17 cellular contexts compared by ENCODE assay signal in genomic region chr3:183517656-183518055, GRCh38. TPM values are rescaled to one million over a fixed set of nuclear protein-coding genes. Genes with fewer than 3 reads are reported as not detected.
DNase-seq lines count a peak whose midpoint lies in the region; ATAC-seq and TF ChIP-seq lines count a peak whose summit lies in the region.
"Had no signal": no experiment of that assay in that cellular context is flagged by ENCODE, and none has a peak within 500 bp of the region (broad histone marks: within the 10 kb centered on the region; RNA-seq: fewer than 3 reads in every experiment).

No MANE protein-coding gene starts in this region.

- no peak for ATAC-seq in T-cell (replicated peaks in 1 of 4)
- no peak for ATAC-seq in stimulated activated memory B cell treated with anti-CD40 and anti-IgM and Interleukin-4, amounts not matched to agents 10 μg/mL and 1 μg/mL and 100 μg/mL, for 72 hours
- no peak for ATAC-seq in GM18870 (IDR thresholded peaks at IDR 0.05; ENCODE audit: unreplicated experiment)
- ATAC-seq in HG02885 (IDR thresholded peaks at IDR 0.05; ENCODE audit: poor library complexity, unreplicated experiment): no peak

- H3K27ac Mint-ChIP-seq in activated naive CD4-positive, alpha-beta T cell treated with anti-CD3 and anti-CD28 coated beads for 36 hours: peak overlapping the region; percentile 78
- H3K27ac Mint-ChIP-seq in T-cell (peak overlapping the region; percentile 82 to 86), glutamatergic neuron (ENCODE audit: unreplicated experiment) (peak overlapping the region; percentile 3)
- peak overlapping the region; percentile 71 for H3K27ac Mint-ChIP-seq in stimulated activated memory B cell treated with anti-CD40 and anti-IgM and Interleukin-4, amounts not matched to agents 10 μg/mL and 1 μg/mL and 100 μg/mL, for 72 hours

- peaks cover 74% of the 10 kb centered on the region for H3K4me1 Mint-ChIP-seq in activated naive CD4-positive, alpha-beta T cell treated with anti-CD3 and anti-CD28 coated beads for 36 hours (ENCODE audit: low read depth)
- H3K4me1 Mint-ChIP-seq in T-cell: peaks cover 79 to 85% (median 84%) of the 10 kb centered on the region in 3 donors
- peaks cover 22% of the 10 kb centered on the region for H3K4me1 Mint-ChIP-seq in glutamatergic neuron (ENCODE audit: low read depth, unreplicated experiment)
- peaks cover 81% of the 10 kb centered on the region for H3K4me1 Mint-ChIP-seq in stimulated activated memory B cell treated with anti-CD40 and anti-IgM and Interleukin-4, amounts not matched to agents 10 μg/mL and 1 μg/mL and 100 μg/mL, for 72 hours

- CTCF ChIA-PET in activated naive CD4-positive, alpha-beta T cell treated with anti-CD3 and anti-CD28 coated beads for 36 hours (lab: Charles Lee): interaction anchor here (0.9 kb wide), 1 partner anchor 9 kb away, joined by 3 read pairs; no protein-coding TSS in a partner anchor
- CTCF ChIA-PET in T-cell (lab: Charles Lee): no interaction called here

- no peak for DNase-seq in activated naive CD4-positive, alpha-beta T cell treated with anti-CD3 and anti-CD28 coated beads for 36 hours
- no peak for DNase-seq in activated naive CD4-positive, alpha-beta T cell treated with Interleukin-2 at 50 U/mL for 16 hours
- DNase-seq in T-cell (no peak), glutamatergic neuron (no peak), pons (ENCODE audit: low spot score) (no peak)
- DNase-seq: activated CD4-positive, alpha-beta T cell treated with anti-CD3 and anti-CD28 coated beads for 48 hours; activated effector memory CD4-positive, alpha-beta T cell treated with anti-CD3 and anti-CD28 coated beads, Interleukin-2, amount 50 U/mL, for 16 hours; dorsolateral prefrontal cortex; esophagus squamous epithelium; kidney; midbrain; NCI-H774; ovary had no signal

- no peak overlapping the region for H3K4me3 Mint-ChIP-seq in activated naive CD4-positive, alpha-beta T cell treated with anti-CD3 and anti-CD28 coated beads for 36 hours
- H3K4me3 Mint-ChIP-seq in T-cell (peak overlapping the region in 1 of 3 donors; percentile 58), glutamatergic neuron (ENCODE audit: unreplicated experiment) (no peak overlapping the region)
- H3K4me3 Mint-ChIP-seq in stimulated activated memory B cell treated with anti-CD40 and anti-IgM and Interleukin-4, amounts not matched to agents 10 μg/mL and 1 μg/mL and 100 μg/mL, for 72 hours: no peak overlapping the region
- H3K4me3 Mint-ChIP-seq: brain had no signal

- TF ChIP-seq CTCF in glutamatergic neuron (IDR thresholded peaks at IDR 0.05; ENCODE audit: partially characterized antibody, unreplicated experiment): no peak

- H3K27me3 Mint-ChIP-seq in activated naive CD4-positive, alpha-beta T cell treated with anti-CD3 and anti-CD28 coated beads for 36 hours (ENCODE audit: low read depth): no peaks in the 10 kb centered on the region
- H3K27me3 Mint-ChIP-seq in T-cell (no peaks in the 10 kb centered on the region), glutamatergic neuron (ENCODE audit: unreplicated experiment) (peaks cover 6% of the 10 kb centered on the region)
- no peaks in the 10 kb centered on the region for H3K27me3 Mint-ChIP-seq in stimulated activated memory B cell treated with anti-CD40 and anti-IgM and Interleukin-4, amounts not matched to agents 10 μg/mL and 1 μg/mL and 100 μg/mL, for 72 hours
- H3K27me3 Mint-ChIP-seq: brain had no signal

- H3K36me3 Mint-ChIP-seq in activated naive CD4-positive, alpha-beta T cell treated with anti-CD3 and anti-CD28 coated beads for 36 hours (ENCODE audit: low read depth): peaks cover 42% of the 10 kb centered on the region
- peaks cover 47% of the 10 kb centered on the region for H3K36me3 Mint-ChIP-seq in T-cell
- peaks cover 6% of the 10 kb centered on the region for H3K36me3 Mint-ChIP-seq in glutamatergic neuron (ENCODE audit: unreplicated experiment)
- H3K36me3 Mint-ChIP-seq in stimulated activated memory B cell treated with anti-CD40 and anti-IgM and Interleukin-4, amounts not matched to agents 10 μg/mL and 1 μg/mL and 100 μg/mL, for 72 hours: peaks cover 46% of the 10 kb centered on the region
- H3K36me3 Mint-ChIP-seq: brain had no signal

- POLR2A ChIA-PET in T-cell (lab: Charles Lee): interaction anchor here in 1 of 2 donors (1.1 kb wide), 1 partner anchor 24 kb away, joined by 4 read pairs; no protein-coding TSS in a partner anchor

- H3K9me3 Mint-ChIP-seq in activated naive CD4-positive, alpha-beta T cell treated with anti-CD3 and anti-CD28 coated beads for 36 hours: no peaks in the 10 kb centered on the region
- H3K9me3 Mint-ChIP-seq in T-cell: no peaks in the 10 kb centered on the region
- H3K9me3 Mint-ChIP-seq in glutamatergic neuron (ENCODE audit: unreplicated experiment): peaks cover 3% of the 10 kb centered on the region
- H3K9me3 Mint-ChIP-seq in stimulated activated memory B cell treated with anti-CD40 and anti-IgM and Interleukin-4, amounts not matched to agents 10 μg/mL and 1 μg/mL and 100 μg/mL, for 72 hours: peaks cover 3% of the 10 kb centered on the region

- intact Hi-C loops in activated naive CD4-positive, alpha-beta T cell treated with anti-CD3 and anti-CD28 coated beads for 36 hours (cut with micrococcal nuclease): loop anchor here (2.0 to 5.0 kb wide), 3 partner anchors 27 to 231 kb away; no protein-coding TSS in a partner anchor

RNA-seq across cellular contexts. Expression of gene KLHL6, which starts 37.9 kb away (rescaled TPM):
- total RNA-seq in activated naive CD4-positive, alpha-beta T cell treated with anti-CD3 and anti-CD28 coated beads for 36 hours: 10 to 100 TPM; 82.3 to 82.4 TPM
- total RNA-seq in T-cell (10 to 100 TPM; 34.8 to 54.7 (median 52.5) TPM), glutamatergic neuron (ENCODE audit: unreplicated experiment) (not detected)

Comparison
In these comparisons a context has a peak if more than half of its experiments do, and no peak if none do; other contexts are left out.
1. H3K27ac Mint-ChIP-seq: peak in every context shown above with its lines; median percentile 84 in T-cell; 78 in activated naive CD4-positive, alpha-beta T cell treated with anti-CD3 and anti-CD28 coated beads for 36 hours; 71 in stimulated activated memory B cell treated with anti-CD40 and anti-IgM and Interleukin-4, amounts not matched to agents 10 μg/mL and 1 μg/mL and 100 μg/mL, for 72 hours; 3 in glutamatergic neuron.
2. RNA of gene KLHL6, which starts 37.9 kb away (total RNA-seq): 82.3 to 82.4 TPM in activated naive CD4-positive, alpha-beta T cell treated with anti-CD3 and anti-CD28 coated beads for 36 hours and 34.8 to 54.7 TPM in T-cell; not detected in glutamatergic neuron (single experiment); every median in the first group is over 10 times any median in the second.